ENCODE assay signal across 2 cellular contexts in genomic region chr20:32451682-32452461, GRCh38.
A peak's percentile ranks its signal among the peaks of the same experiment; 100 is the strongest.
TF ChIP-seq lines count a peak whose summit lies in the region.

No MANE protein-coding gene starts in this region.

TF ChIP-seq in HCT116, 20 proteins besides CTCF, POLR2A, EP300 and RAD21 (continued from another document):
- TF ChIP-seq ZBTB33 (IDR thresholded peaks at IDR 0.05; ENCODE audit: extremely low read depth, insufficient replicate concordance, low read length) (no peak), CEBPB (IDR thresholded peaks at IDR 0.05; ENCODE audit: low read depth) (no peak), EZH2 (IDR thresholded peaks at IDR 0.05) (no peak), SIN3A (IDR thresholded peaks at IDR 0.05; ENCODE audit: low read depth) (no peak)

TF ChIP-seq in K562, 482 proteins besides CTCF, POLR2A, EP300 and RAD21 (continued from another document):
- peak; percentile 24; the same call in 1 of the 2 replicates for TF ChIP-seq TFAP4 (CRISPR knock-in tag; IDR thresholded peaks at IDR 0.05; ENCODE audit: borderline replicate concordance)
TF ChIP-seq in K562: peak in this region for 2.
